ENCODE assay signal across 16 cellular contexts in genomic region chr11:85737738-85738137, GRCh38. TPM values are rescaled to one million over a fixed set of nuclear protein-coding genes. Genes with fewer than 3 reads are reported as not detected.
DNase-seq lines count a peak whose midpoint lies in the region; ATAC-seq, FAIRE-seq and TF ChIP-seq lines count a peak whose summit lies in the region.
"Had no signal": no experiment of that assay in that cellular context is flagged by ENCODE, and none has a peak within 500 bp of the region (broad histone marks: within the 10 kb centered on the region; RNA-seq: fewer than 3 reads in every experiment).

No MANE protein-coding gene starts in this region.

- H3K4me1 ChIP-seq in vagina, result peaks cover 5% of the 10 kb centered on the region
- peaks cover 0 to 3% of the 10 kb centered on the region in 2 donors for H3K4me1 ChIP-seq in kidney (ENCODE audit: control insufficient read depth in 1 of 2, insufficient read depth in 1 of 2, low read depth in 1 of 2, low read length in 2 of 2)

- TF ChIP-seq POLR2A in vagina (IDR thresholded peaks at IDR 0.05), result no peak

- intact Hi-C loops in vagina (cut with DNase I), result no loop called here
- intact Hi-C loops in kidney (cut with DNase I), result no loop called here

- H3K4me3 ChIP-seq in vagina, result no peak overlapping the region
- H3K4me3 ChIP-seq in kidney (ENCODE audit: low read length in 2 of 2), result no peak overlapping the region
- H3K4me3 ChIP-seq: K562 had no signal

- H3K4me1 Mint-ChIP-seq in endothelial cell (ENCODE audit: unreplicated experiment), result peaks cover 36% of the 10 kb centered on the region
- H3K4me1 Mint-ChIP-seq in type B pancreatic cell (ENCODE audit: unreplicated experiment), result peaks cover 22% of the 10 kb centered on the region

- no peak overlapping the region for H3K27ac ChIP-seq in vagina
- H3K27ac ChIP-seq in kidney (ENCODE audit: low read depth in 2 of 2, low read length in 2 of 2), result no peak overlapping the region

- H3K36me3 ChIP-seq in vagina (no peaks in the 10 kb centered on the region), kidney (ENCODE audit: control insufficient read depth in 1 of 2, insufficient read depth in 2 of 2, low read length in 2 of 2) (peaks cover 2 to 12% of the 10 kb centered on the region in 2 donors)

- H3K9ac ChIP-seq in kidney (ENCODE audit: low read length in 2 of 2), result no peak overlapping the region

- H3K27ac Mint-ChIP-seq in endothelial cell (ENCODE audit: unreplicated experiment), result peak overlapping the region; percentile 20
- peak overlapping the region; percentile 83 for H3K27ac Mint-ChIP-seq in type B pancreatic cell

- DNase-seq in activated naive CD4-positive, alpha-beta T cell treated with Interleukin-2 at 50 U/mL for 16 hours, result peak; percentile 19
- DNase-seq in activated naive CD4-positive, alpha-beta T cell (lab: John Stamatoyannopoulos, UW), result no peak
- DNase-seq in SKM-1 treated with dmso at 0.1 percent for 144 hours (lab: John Stamatoyannopoulos, UW; ENCODE audit: unreplicated experiment), result peak; percentile 55
- no peak for DNase-seq in endothelial cell (ENCODE audit: low spot score)
- DNase-seq in type B pancreatic cell (ENCODE audit: extremely low spot score, unreplicated experiment), result no peak
- no peak for DNase-seq in vagina (ENCODE audit: extremely low spot score in 2 of 2)
- no peak for DNase-seq in kidney
- DNase-seq: activated CD4-positive, alpha-beta T cell treated with anti-CD3 and anti-CD28 coated beads for 48 hours; AML-193; central memory CD4-positive, alpha-beta T cell; NCI-H1417; NCI-H510A had no signal

- H3K4me3 Mint-ChIP-seq in endothelial cell (ENCODE audit: unreplicated experiment) (no peak overlapping the region), type B pancreatic cell (peak overlapping the region; percentile 24)
- H3K4me3 Mint-ChIP-seq: activated naive CD8-positive, alpha-beta T cell had no signal

- no peak for TF ChIP-seq CTCF in endothelial cell (IDR thresholded peaks at IDR 0.05; ENCODE audit: unreplicated experiment)
- no peak for TF ChIP-seq CTCF in type B pancreatic cell (conservative IDR thresholded peaks at IDR 0.05)
- no peak for TF ChIP-seq CTCF in vagina (IDR thresholded peaks at IDR 0.05)
- TF ChIP-seq CTCF in kidney (IDR thresholded peaks at IDR 0.05; ENCODE audit: borderline replicate concordance, extremely low read depth, insufficient read depth), result no peak

- H3K9me3 Mint-ChIP-seq in endothelial cell (ENCODE audit: unreplicated experiment), result no peaks in the 10 kb centered on the region
- no peaks in the 10 kb centered on the region for H3K9me3 Mint-ChIP-seq in type B pancreatic cell

- H3K9me3 ChIP-seq in vagina, result no peaks in the 10 kb centered on the region
- H3K9me3 ChIP-seq in kidney (ENCODE audit: control insufficient read depth in 1 of 2, low read length in 2 of 2), result no peaks in the 10 kb centered on the region

- ATAC-seq in GM19452 (IDR thresholded peaks at IDR 0.05; ENCODE audit: unreplicated experiment), result no peak
- ATAC-seq: K562 had no signal

- H3K36me3 Mint-ChIP-seq in endothelial cell (ENCODE audit: low read depth, unreplicated experiment), result no peaks in the 10 kb centered on the region
- H3K36me3 Mint-ChIP-seq in type B pancreatic cell, result peaks cover 3% of the 10 kb centered on the region

- H3K27me3 ChIP-seq in vagina, result no peaks in the 10 kb centered on the region

- no peaks in the 10 kb centered on the region for H3K27me3 Mint-ChIP-seq in endothelial cell (ENCODE audit: unreplicated experiment)
- no peaks in the 10 kb centered on the region for H3K27me3 Mint-ChIP-seq in type B pancreatic cell
- H3K27me3 Mint-ChIP-seq: activated naive CD8-positive, alpha-beta T cell had no signal

- FAIRE-seq in kidney (lab: Jason Lieb, UNC), result no peak
- FAIRE-seq: K562 had no signal

RNA-seq across cellular contexts. Expression of gene CCDC89, which starts 51.7 kb away (rescaled TPM):
- total RNA-seq in endothelial cell (ENCODE audit: unreplicated experiment), result not detected
- 0.19 and 0.77 TPM in 2 replicates for total RNA-seq in type B pancreatic cell (ENCODE audit: low replicate concordance)
- not detected for total RNA-seq in vagina
- total RNA-seq in kidney, result 3.7 TPM
- 2.7 TPM for polyA plus RNA-seq in kidney (ENCODE audit: insufficient read depth, low read depth, low replicate concordance)
- total RNA-seq: osteocyte had no signal

Comparison
In these comparisons a context has a peak if more than half of its experiments do, and no peak if none do; other contexts are left out.
1. DNase-seq: peak in activated naive CD4-positive, alpha-beta T cell treated with Interleukin-2 at 50 U/mL for 16 hours (single experiment) and SKM-1 treated with dmso at 0.1 percent for 144 hours (single experiment); none in activated naive CD4-positive, alpha-beta T cell (0 of 4), endothelial cell (single experiment), type B pancreatic cell (single experiment), vagina (0 of 2) and kidney (single experiment).